1 cellular context compared by ENCODE assay signal in the genomic region with DNA sequence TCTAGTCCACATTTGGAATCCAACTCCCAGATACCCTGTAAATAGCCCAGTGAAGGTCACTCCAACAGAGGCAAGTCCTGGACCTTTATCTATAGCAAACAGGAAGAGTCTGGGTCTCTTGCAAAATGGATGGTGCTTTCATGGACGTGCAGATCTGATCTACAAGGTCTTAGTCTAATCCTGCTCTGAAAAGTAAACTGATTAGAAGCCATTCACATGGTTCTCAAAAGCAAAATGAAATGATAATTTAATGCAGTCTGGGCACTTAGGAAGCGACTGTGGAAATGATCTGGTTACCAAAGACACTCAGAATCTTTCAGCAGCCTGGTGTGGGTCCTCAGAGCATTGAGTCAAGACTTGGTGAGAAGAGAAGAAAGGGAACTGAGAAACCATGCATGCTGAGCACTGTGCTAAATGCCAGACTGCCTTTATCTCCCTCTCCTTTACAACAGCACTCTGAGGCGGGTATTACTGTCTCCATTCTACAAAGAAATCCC.
TF ChIP-seq lines count a peak whose summit lies in the region.

No MANE protein-coding gene starts in this region.

TF ChIP-seq in HepG2, 621 proteins besides CTCF, POLR2A, EP300 and RAD21 (continued from another document and continues in another):
- TF ChIP-seq HOXA9 (CRISPR knock-in tag; IDR thresholded peaks at IDR 0.05; ENCODE audit: borderline replicate concordance) (no peak), KLF6 (CRISPR knock-in tag; IDR thresholded peaks at IDR 0.05) (no peak), ZNF713 (CRISPR knock-in tag; IDR thresholded peaks at IDR 0.05) (no peak), KLF16 (CRISPR knock-in tag; IDR thresholded peaks at IDR 0.05) (no peak), ZNF275 (CRISPR knock-in tag; IDR thresholded peaks at IDR 0.05; ENCODE audit: borderline replicate concordance) (no peak), SP1 (IDR thresholded peaks at IDR 0.05) (no peak), SP1 (CRISPR knock-in tag; IDR thresholded peaks at IDR 0.05) (no peak), TOE1 (CRISPR knock-in tag; IDR thresholded peaks at IDR 0.05) (no peak), PPARG (CRISPR knock-in tag; conservative IDR thresholded peaks at IDR 0.05) (no peak), TCF12 (IDR thresholded peaks at IDR 0.05) (no peak), TCF12 (CRISPR knock-in tag; IDR thresholded peaks at IDR 0.05) (no peak), SSRP1 (CRISPR knock-in tag; IDR thresholded peaks at IDR 0.05) (no peak), NFE2 (CRISPR knock-in tag; IDR thresholded peaks at IDR 0.05) (no peak), ISX (CRISPR knock-in tag; conservative IDR thresholded peaks at IDR 0.05) (no peak), NFIB (CRISPR knock-in tag; IDR thresholded peaks at IDR 0.05; ENCODE audit: borderline replicate concordance) (no peak), ZNF883 (CRISPR knock-in tag; IDR thresholded peaks at IDR 0.05; ENCODE audit: not compliant biosample characterization) (no peak), ZFP36L1 (CRISPR knock-in tag; IDR thresholded peaks at IDR 0.05) (no peak), ZNF597 (CRISPR knock-in tag; IDR thresholded peaks at IDR 0.05) (no peak), KMT2A (CRISPR knock-in tag; IDR thresholded peaks at IDR 0.05) (no peak), STAT5B (CRISPR knock-in tag; IDR thresholded peaks at IDR 0.05) (no peak), ZNF33B (CRISPR knock-in tag; IDR thresholded peaks at IDR 0.05) (no peak), JARID2 (CRISPR knock-in tag; IDR thresholded peaks at IDR 0.05; ENCODE audit: insufficient replicate concordance) (no peak), IKZF1 (IDR thresholded peaks at IDR 0.05) (no peak), RBM22 (optimal IDR thresholded peaks at IDR 0.05; ENCODE audit: low read length) (no peak), ZNF557 (CRISPR knock-in tag; IDR thresholded peaks at IDR 0.05) (no peak), JDP2 (CRISPR knock-in tag; IDR thresholded peaks at IDR 0.05; ENCODE audit: borderline replicate concordance) (no peak), ZBTB20 (CRISPR knock-in tag; IDR thresholded peaks at IDR 0.05; ENCODE audit: borderline replicate concordance, low read depth) (peak; percentile 59; the same call in 1 of the 2 replicates), ZMYM3 (CRISPR knock-in tag; IDR thresholded peaks at IDR 0.05) (peak; percentile 69), SMARCC2 (IDR thresholded peaks at IDR 0.05) (no peak), ZNF350 (CRISPR knock-in tag; IDR thresholded peaks at IDR 0.05; ENCODE audit: borderline replicate concordance, low read depth) (no peak), ZFAT (CRISPR knock-in tag; conservative IDR thresholded peaks at IDR 0.05) (no peak), ZSCAN21 (CRISPR knock-in tag; IDR thresholded peaks at IDR 0.05; ENCODE audit: borderline replicate concordance) (no peak), BCL3 (CRISPR knock-in tag; IDR thresholded peaks at IDR 0.05) (no peak), HIC2 (CRISPR knock-in tag; IDR thresholded peaks at IDR 0.05; ENCODE audit: low read depth) (no peak), PHB2 (IDR thresholded peaks at IDR 0.05; ENCODE audit: partially characterized antibody) (no peak), HNF1B (CRISPR knock-in tag; IDR thresholded peaks at IDR 0.05) (peak; percentile 15; the same call in 1 of the 2 replicates), ELF1 (CRISPR knock-in tag; IDR thresholded peaks at IDR 0.05) (peak; percentile 64), ZNF773 (CRISPR knock-in tag; IDR thresholded peaks at IDR 0.05; ENCODE audit: borderline replicate concordance) (no peak), FOXM1 (CRISPR knock-in tag; IDR thresholded peaks at IDR 0.05) (no peak), HDAC1 (CRISPR knock-in tag; IDR thresholded peaks at IDR 0.05) (peak; percentile 32; the same call in 1 of the 2 replicates), ZNF724P (CRISPR knock-in tag; IDR thresholded peaks at IDR 0.05; ENCODE audit: borderline replicate concordance) (no peak), NR2F2 (IDR thresholded peaks at IDR 0.05; ENCODE audit: borderline replicate concordance, low read depth) (no peak), ZNF775 (CRISPR knock-in tag; IDR thresholded peaks at IDR 0.05; ENCODE audit: borderline replicate concordance) (no peak), CENPT (CRISPR knock-in tag; IDR thresholded peaks at IDR 0.05; ENCODE audit: low read depth) (no peak), ZNF232 (CRISPR knock-in tag; IDR thresholded peaks at IDR 0.05; ENCODE audit: borderline replicate concordance) (0 out of 2 replicates have a peak, but pooled peaks have one; percentile 49), GTF2F1 (IDR thresholded peaks at IDR 0.05; ENCODE audit: low read length) (no peak), NFE2L1 (CRISPR knock-in tag; IDR thresholded peaks at IDR 0.05; ENCODE audit: borderline replicate concordance) (no peak), HMG20A (CRISPR knock-in tag; IDR thresholded peaks at IDR 0.05; ENCODE audit: borderline replicate concordance) (no peak), ZNF569 (CRISPR knock-in tag; IDR thresholded peaks at IDR 0.05; ENCODE audit: borderline replicate concordance) (no peak), RFX3 (CRISPR knock-in tag; IDR thresholded peaks at IDR 0.05) (no peak), CREM (IDR thresholded peaks at IDR 0.05) (peak; percentile 48; the same call in 1 of the 2 replicates), CREM (CRISPR knock-in tag; IDR thresholded peaks at IDR 0.05) (no peak), ZNF800 (CRISPR knock-in tag; IDR thresholded peaks at IDR 0.05) (no peak), MEF2D (CRISPR knock-in tag; IDR thresholded peaks at IDR 0.05) (0 out of 2 replicates have a peak, but pooled peaks have one; percentile 69), ZNF441 (CRISPR knock-in tag; IDR thresholded peaks at IDR 0.05; ENCODE audit: borderline replicate concordance) (no peak), LCORL (IDR thresholded peaks at IDR 0.05) (no peak), LCORL (CRISPR knock-in tag; IDR thresholded peaks at IDR 0.05) (peak; percentile 59; the same call in 1 of the 2 replicates), ZNF383 (CRISPR knock-in tag; IDR thresholded peaks at IDR 0.05; ENCODE audit: borderline replicate concordance) (no peak)
- TF ChIP-seq, protein P1, sequence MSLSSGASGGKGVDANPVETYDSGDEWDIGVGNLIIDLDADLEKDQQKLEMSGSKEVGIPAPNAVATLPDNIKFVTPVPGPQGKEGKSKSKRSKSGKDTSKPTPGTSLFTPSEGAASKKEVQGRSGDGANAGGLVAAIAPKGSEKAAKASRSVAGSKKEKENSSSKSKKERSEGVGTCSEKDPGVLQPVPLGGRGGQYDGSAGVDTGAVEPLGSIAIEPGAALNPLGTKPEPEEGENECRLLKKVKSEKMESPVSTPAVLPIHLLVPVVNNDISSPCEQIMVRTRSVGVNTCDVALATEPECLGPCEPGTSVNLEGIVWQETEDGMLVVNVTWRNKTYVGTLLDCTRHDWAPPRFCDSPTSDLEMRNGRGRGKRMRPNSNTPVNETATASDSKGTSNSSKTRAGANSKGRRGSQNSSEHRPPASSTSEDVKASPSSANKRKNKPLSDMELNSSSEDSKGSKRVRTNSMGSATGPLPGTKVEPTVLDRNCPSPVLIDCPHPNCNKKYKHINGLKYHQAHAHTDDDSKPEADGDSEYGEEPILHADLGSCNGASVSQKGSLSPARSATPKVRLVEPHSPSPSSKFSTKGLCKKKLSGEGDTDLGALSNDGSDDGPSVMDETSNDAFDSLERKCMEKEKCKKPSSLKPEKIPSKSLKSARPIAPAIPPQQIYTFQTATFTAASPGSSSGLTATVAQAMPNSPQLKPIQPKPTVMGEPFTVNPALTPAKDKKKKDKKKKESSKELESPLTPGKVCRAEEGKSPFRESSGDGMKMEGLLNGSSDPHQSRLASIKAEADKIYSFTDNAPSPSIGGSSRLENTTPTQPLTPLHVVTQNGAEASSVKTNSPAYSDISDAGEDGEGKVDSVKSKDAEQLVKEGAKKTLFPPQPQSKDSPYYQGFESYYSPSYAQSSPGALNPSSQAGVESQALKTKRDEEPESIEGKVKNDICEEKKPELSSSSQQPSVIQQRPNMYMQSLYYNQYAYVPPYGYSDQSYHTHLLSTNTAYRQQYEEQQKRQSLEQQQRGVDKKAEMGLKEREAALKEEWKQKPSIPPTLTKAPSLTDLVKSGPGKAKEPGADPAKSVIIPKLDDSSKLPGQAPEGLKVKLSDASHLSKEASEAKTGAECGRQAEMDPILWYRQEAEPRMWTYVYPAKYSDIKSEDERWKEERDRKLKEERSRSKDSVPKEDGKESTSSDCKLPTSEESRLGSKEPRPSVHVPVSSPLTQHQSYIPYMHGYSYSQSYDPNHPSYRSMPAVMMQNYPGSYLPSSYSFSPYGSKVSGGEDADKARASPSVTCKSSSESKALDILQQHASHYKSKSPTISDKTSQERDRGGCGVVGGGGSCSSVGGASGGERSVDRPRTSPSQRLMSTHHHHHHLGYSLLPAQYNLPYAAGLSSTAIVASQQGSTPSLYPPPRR (CRISPR knock-in tag; IDR thresholded peaks at IDR 0.05; ENCODE audit: borderline replicate concordance) = no peak; the same call in 1 of the 2 replicates
- TF ChIP-seq, protein P2, sequence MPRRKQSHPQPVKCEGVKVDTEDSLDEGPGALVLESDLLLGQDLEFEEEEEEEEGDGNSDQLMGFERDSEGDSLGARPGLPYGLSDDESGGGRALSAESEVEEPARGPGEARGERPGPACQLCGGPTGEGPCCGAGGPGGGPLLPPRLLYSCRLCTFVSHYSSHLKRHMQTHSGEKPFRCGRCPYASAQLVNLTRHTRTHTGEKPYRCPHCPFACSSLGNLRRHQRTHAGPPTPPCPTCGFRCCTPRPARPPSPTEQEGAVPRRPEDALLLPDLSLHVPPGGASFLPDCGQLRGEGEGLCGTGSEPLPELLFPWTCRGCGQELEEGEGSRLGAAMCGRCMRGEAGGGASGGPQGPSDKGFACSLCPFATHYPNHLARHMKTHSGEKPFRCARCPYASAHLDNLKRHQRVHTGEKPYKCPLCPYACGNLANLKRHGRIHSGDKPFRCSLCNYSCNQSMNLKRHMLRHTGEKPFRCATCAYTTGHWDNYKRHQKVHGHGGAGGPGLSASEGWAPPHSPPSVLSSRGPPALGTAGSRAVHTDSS (CRISPR knock-in tag; conservative IDR thresholded peaks at IDR 0.05) = no peak
